8 cellular contexts compared by ENCODE assay signal in the genomic region with DNA sequence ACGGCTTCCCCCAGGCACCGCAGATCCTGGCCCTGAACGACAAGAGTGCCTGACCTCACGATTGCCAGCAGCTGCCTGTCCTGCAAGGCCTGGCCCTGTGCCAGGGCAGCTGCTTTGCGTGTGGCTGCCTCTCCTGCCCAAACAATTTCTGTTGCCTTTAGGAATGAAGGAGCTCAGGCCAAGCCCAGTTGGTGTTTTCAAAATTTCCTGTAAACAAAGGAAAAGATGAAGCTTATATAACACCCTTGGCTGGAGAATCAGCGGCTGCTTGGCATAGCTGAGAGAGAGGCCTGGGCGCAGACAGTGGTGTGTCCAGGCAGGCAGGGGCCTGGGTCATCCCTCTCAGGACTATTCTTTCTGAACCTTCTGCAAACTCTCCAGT. TPM values are rescaled to one million over a fixed set of nuclear protein-coding genes. Genes with fewer than 3 reads are reported as not detected.
A peak's percentile ranks its signal among the peaks of the same experiment; 100 is the strongest.
DNase-seq lines count a peak whose midpoint lies in the region; ATAC-seq lines count a peak whose summit lies in the region.

No MANE protein-coding gene starts in this region.

- H3K27ac ChIP-seq in CD4-positive, CD25-positive, alpha-beta regulatory T cell (ENCODE audit: insufficient read depth, low read length, poor library complexity, severe bottlenecking) = no peak overlapping the region

- H3K4me3 Mint-ChIP-seq in CD4-positive, CD25-positive, alpha-beta regulatory T cell = no peak overlapping the region
- H3K4me3 Mint-ChIP-seq in stimulated activated naive CD8-positive, alpha-beta T cell treated with anti-CD3 and anti-CD28 coated beads, Interleukin-15, amount 100 ng/mL, for 72 hours = no peak overlapping the region
- H3K4me3 Mint-ChIP-seq in natural killer cell treated with Interleukin-12 subunit alpha and Interleukin-12 subunit beta and Interleukin-15 and Interleukin-18, amount 100 ng/mL, for 72 hours = no peak overlapping the region

- H3K4me1 ChIP-seq in CD4-positive, CD25-positive, alpha-beta regulatory T cell (ENCODE audit: control insufficient read depth, insufficient read depth, low read length, poor library complexity, severe bottlenecking) = peaks cover 16% of the 10 kb centered on the region

- H3K27me3 ChIP-seq in CD4-positive, CD25-positive, alpha-beta regulatory T cell (ENCODE audit: control insufficient read depth, insufficient read depth, low read length) = no peaks in the 10 kb centered on the region

- H3K9me3 Mint-ChIP-seq in CD4-positive, CD25-positive, alpha-beta regulatory T cell = no peaks in the 10 kb centered on the region
- H3K9me3 Mint-ChIP-seq in stimulated activated naive CD8-positive, alpha-beta T cell treated with anti-CD3 and anti-CD28 coated beads, Interleukin-15, amount 100 ng/mL, for 72 hours = no peaks in the 10 kb centered on the region
- no peaks in the 10 kb centered on the region for H3K9me3 Mint-ChIP-seq in natural killer cell treated with Interleukin-12 subunit alpha and Interleukin-12 subunit beta and Interleukin-15 and Interleukin-18, amount 100 ng/mL, for 72 hours

- H3K27ac Mint-ChIP-seq in CD4-positive, CD25-positive, alpha-beta regulatory T cell = peak overlapping the region in 2 of 3 donors; percentile 14 to 23
- no peak overlapping the region for H3K27ac Mint-ChIP-seq in stimulated activated naive CD8-positive, alpha-beta T cell treated with anti-CD3 and anti-CD28 coated beads, Interleukin-15, amount 100 ng/mL, for 72 hours
- H3K27ac Mint-ChIP-seq in natural killer cell treated with Interleukin-12 subunit alpha and Interleukin-12 subunit beta and Interleukin-15 and Interleukin-18, amount 100 ng/mL, for 72 hours = no peak overlapping the region

- H3K27me3 Mint-ChIP-seq in CD4-positive, CD25-positive, alpha-beta regulatory T cell = peaks cover 5% of the 10 kb centered on the region
- H3K27me3 Mint-ChIP-seq in stimulated activated naive CD8-positive, alpha-beta T cell treated with anti-CD3 and anti-CD28 coated beads, Interleukin-15, amount 100 ng/mL, for 72 hours = no peaks in the 10 kb centered on the region
- H3K27me3 Mint-ChIP-seq in natural killer cell treated with Interleukin-12 subunit alpha and Interleukin-12 subunit beta and Interleukin-15 and Interleukin-18, amount 100 ng/mL, for 72 hours = no peaks in the 10 kb centered on the region

- peaks cover 17 to 38% (median 23%) of the 10 kb centered on the region in 4 donors for H3K4me1 Mint-ChIP-seq in CD4-positive, CD25-positive, alpha-beta regulatory T cell
- H3K4me1 Mint-ChIP-seq in stimulated activated naive CD8-positive, alpha-beta T cell treated with anti-CD3 and anti-CD28 coated beads, Interleukin-15, amount 100 ng/mL, for 72 hours = peaks cover 15% of the 10 kb centered on the region
- peaks cover 5 to 8% of the 10 kb centered on the region in 2 donors for H3K4me1 Mint-ChIP-seq in natural killer cell treated with Interleukin-12 subunit alpha and Interleukin-12 subunit beta and Interleukin-15 and Interleukin-18, amount 100 ng/mL, for 72 hours (ENCODE audit: low read depth in 2 of 2)

- H3K4me3 ChIP-seq in CD4-positive, CD25-positive, alpha-beta regulatory T cell (ENCODE audit: low read depth, low read length) = no peak overlapping the region

- H3K9me3 ChIP-seq in CD4-positive, CD25-positive, alpha-beta regulatory T cell (ENCODE audit: control insufficient read depth in 2 of 2, low read length in 2 of 2) = no peaks in the 10 kb centered on the region

- no peak for ATAC-seq in CD4-positive, CD25-positive, alpha-beta regulatory T cell (ENCODE audit: low read depth in 2 of 2)
- ATAC-seq in stimulated activated naive CD8-positive, alpha-beta T cell treated with anti-CD3 and anti-CD28 coated beads, Interleukin-15, amount 100 ng/mL, for 72 hours = no peak
- no peak for ATAC-seq in GM21528 (IDR thresholded peaks at IDR 0.05; ENCODE audit: low FRiP score, unreplicated experiment)
- no peak for ATAC-seq in natural killer cell treated with Interleukin-12 subunit alpha and Interleukin-12 subunit beta and Interleukin-15 and Interleukin-18, amount 100 ng/mL, for 72 hours

- no peak for DNase-seq in CD4-positive, CD25-positive, alpha-beta regulatory T cell
- DNase-seq in NCI-H446 (lab: John Stamatoyannopoulos, UW) = peak; percentile 25 to 76
- DNase-seq in dermis blood vessel endothelial cell = peak; percentile 86
- DNase-seq in middle frontal gyrus (ENCODE audit: extremely low spot score, low spot score) = peak; percentile 30
- no peak for DNase-seq in stimulated activated naive CD8-positive, alpha-beta T cell treated with anti-CD3 and anti-CD28 coated beads, Interleukin-15, amount 100 ng/mL, for 72 hours
- DNase-seq in GOT3 (lab: John Stamatoyannopoulos, UW) = no peak
- no peak for DNase-seq in natural killer cell treated with Interleukin-12 subunit alpha and Interleukin-12 subunit beta and Interleukin-15 and Interleukin-18, amount 100 ng/mL, for 72 hours (ENCODE audit: low spot score)

- no peaks in the 10 kb centered on the region for H3K36me3 Mint-ChIP-seq in CD4-positive, CD25-positive, alpha-beta regulatory T cell
- H3K36me3 Mint-ChIP-seq in natural killer cell treated with Interleukin-12 subunit alpha and Interleukin-12 subunit beta and Interleukin-15 and Interleukin-18, amount 100 ng/mL, for 72 hours = no peaks in the 10 kb centered on the region

- H3K36me3 ChIP-seq in CD4-positive, CD25-positive, alpha-beta regulatory T cell (ENCODE audit: control insufficient read depth, insufficient read depth, low read length) = no peaks in the 10 kb centered on the region

RNA-seq across cellular contexts. Expression of a gene that starts 11.7 kb away (rescaled TPM):
- not detected for total RNA-seq in CD4-positive, CD25-positive, alpha-beta regulatory T cell
- polyA plus RNA-seq in CD4-positive, CD25-positive, alpha-beta regulatory T cell = not detected
- total RNA-seq in dermis blood vessel endothelial cell = not detected in 2 replicates
- total RNA-seq in natural killer cell treated with Interleukin-12 subunit alpha and Interleukin-12 subunit beta and Interleukin-15 and Interleukin-18, amount 100 ng/mL, for 72 hours = not detected

RNA-seq across cellular contexts. Expression of a gene that starts 20.0 kb away (rescaled TPM):
- not detected for total RNA-seq in CD4-positive, CD25-positive, alpha-beta regulatory T cell
- polyA plus RNA-seq in CD4-positive, CD25-positive, alpha-beta regulatory T cell = under 1 TPM in 1 of 4 donors, not detected in 3; 0.14 TPM
- total RNA-seq in dermis blood vessel endothelial cell = 0.85 and 0.93 TPM in 2 replicates
- not detected for total RNA-seq in natural killer cell treated with Interleukin-12 subunit alpha and Interleukin-12 subunit beta and Interleukin-15 and Interleukin-18, amount 100 ng/mL, for 72 hours

Comparison
In these comparisons a context has a peak if more than half of its experiments do, and no peak if none do; other contexts are left out.
1. DNase-seq: peak in NCI-H446 (2 of 2), dermis blood vessel endothelial cell (single experiment) and middle frontal gyrus (single experiment); none in CD4-positive, CD25-positive, alpha-beta regulatory T cell (0 of 3), stimulated activated naive CD8-positive, alpha-beta T cell treated with anti-CD3 and anti-CD28 coated beads, Interleukin-15, amount 100 ng/mL, for 72 hours (0 of 2), GOT3 (single experiment) and natural killer cell treated with Interleukin-12 subunit alpha and Interleukin-12 subunit beta and Interleukin-15 and Interleukin-18, amount 100 ng/mL, for 72 hours (single experiment).
2. H3K27ac Mint-ChIP-seq: peak in CD4-positive, CD25-positive, alpha-beta regulatory T cell (2 of 3); none in stimulated activated naive CD8-positive, alpha-beta T cell treated with anti-CD3 and anti-CD28 coated beads, Interleukin-15, amount 100 ng/mL, for 72 hours (0 of 2) and natural killer cell treated with Interleukin-12 subunit alpha and Interleukin-12 subunit beta and Interleukin-15 and Interleukin-18, amount 100 ng/mL, for 72 hours (0 of 2).